ENCODE assay signal across 24 cellular contexts in the genomic region with DNA sequence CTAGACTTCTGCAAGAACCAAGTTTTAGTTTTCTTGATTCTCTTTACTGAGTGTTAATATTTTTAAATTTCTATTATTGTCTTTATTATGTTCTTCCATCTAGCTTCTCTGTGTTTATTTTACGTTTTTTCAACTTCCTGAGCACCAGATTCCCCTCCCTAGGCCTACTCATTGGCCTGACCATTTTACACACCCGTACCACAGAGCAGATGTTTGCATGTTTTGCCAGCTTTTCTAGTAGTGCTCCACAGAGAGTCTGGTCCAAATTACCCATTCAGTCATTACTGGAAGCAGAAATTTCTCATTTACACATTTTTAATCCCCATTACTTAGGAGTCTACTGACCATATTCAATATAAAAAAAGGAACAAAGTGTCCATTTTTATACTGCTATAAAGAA.
"Had no signal": no experiment of that assay in that cellular context is flagged by ENCODE, and none has a peak within 500 bp of the region (broad histone marks: within the 10 kb centered on the region; RNA-seq: fewer than 3 reads in every experiment).

No MANE protein-coding gene starts in this region.

- ATAC-seq: gastrocnemius medialis; left lobe of liver; mucosa of descending colon; natural killer cell treated with Interleukin-12 subunit alpha and Interleukin-12 subunit beta and Interleukin-15 and Interleukin-18, amount 100 ng/mL, for 72 hours; right lobe of liver; stimulated activated effector memory CD8-positive, alpha-beta T cell treated with anti-CD3 and anti-CD28 coated beads, Interleukin-12 subunit alpha, Interleukin-12 subunit beta, amount 100 ng/mL, for 72 hours had no signal

- DNase-seq: dermis blood vessel endothelial cell; effector memory CD4-positive, alpha-beta T cell; gastrocnemius medialis; heart left ventricle; kidney; mesenchymal stem cell; mucosa of descending colon; naive B cell; right lobe of liver; stimulated activated CD4-positive, alpha-beta T cell treated with anti-CD3 and anti-CD28 coated beads, Interleukin-12 subunit alpha, Interleukin-12 subunit beta, amount 100 ng/mL, for 4 hours; stimulated activated CD4-positive, alpha-beta T cell treated with anti-CD3 and anti-CD28 coated beads, Interleukin-1b, Interleukin-23, amount 100 ng/mL, for 48 hours; stimulated activated CD4-positive, alpha-beta T cell treated with anti-CD3 and anti-CD28 coated beads, Interleukin-4, amount 100 ng/mL, for 24 hours; stimulated activated naive CD4-positive, alpha-beta T cell treated with Interleukin-2 at 50 U/mL for 16 hours; stomach; thyroid gland; trophoblast cell had no signal

- H3K4me3 ChIP-seq: coronary artery, esophagus muscularis mucosa, gastrocnemius medialis, heart left ventricle, hepatocyte, mucosa of descending colon, right lobe of liver, smooth muscle cell, stomach, thyroid gland, vagina had no signal
